In the genomic region with DNA sequence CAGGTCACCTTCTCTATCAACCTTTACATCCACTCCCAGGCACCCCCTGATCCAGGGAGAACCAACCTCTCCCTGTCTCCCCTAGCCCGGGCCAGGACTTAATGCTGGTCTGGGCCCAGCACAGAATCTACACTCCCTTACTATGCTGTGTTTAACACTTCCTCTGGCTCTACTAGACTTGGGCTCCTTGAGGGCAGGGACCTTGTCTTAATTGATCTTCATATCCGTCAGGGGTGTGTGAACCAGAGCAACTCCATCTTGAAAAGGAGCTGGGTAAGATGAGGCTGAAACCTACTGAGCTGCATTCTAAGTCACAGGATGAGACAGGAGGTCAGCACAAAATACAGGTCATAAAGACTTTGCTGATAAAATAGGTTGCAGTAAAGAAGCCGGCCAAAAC, we compare ENCODE assay signal across 20 cellular contexts.
A peak's percentile ranks its signal among the peaks of the same experiment; 100 is the strongest.
DNase-seq lines count a peak whose midpoint lies in the region; ATAC-seq and TF ChIP-seq lines count a peak whose summit lies in the region.
"Had no signal": no experiment of that assay in that cellular context is flagged by ENCODE, and none has a peak within 500 bp of the region (broad histone marks: within the 10 kb centered on the region; RNA-seq: fewer than 3 reads in every experiment).

No MANE protein-coding gene starts in this region.

- H3K27me3 Mint-ChIP-seq in activated naive CD8-positive, alpha-beta T cell treated with anti-CD3 and anti-CD28 coated beads, Interleukin-2, amount 10 ng/mL, durations not matched to agents 7 days and 5 days: no peaks in the 10 kb centered on the region
- no peaks in the 10 kb centered on the region for H3K27me3 Mint-ChIP-seq in activated naive CD8-positive, alpha-beta T cell treated with anti-CD3 and anti-CD28 coated beads for 36 hours
- H3K27me3 Mint-ChIP-seq in WTC11 (ENCODE audit: low read depth): no peaks in the 10 kb centered on the region
- H3K27me3 Mint-ChIP-seq in glutamatergic neuron (ENCODE audit: unreplicated experiment): peaks cover 43% of the 10 kb centered on the region
- H3K27me3 Mint-ChIP-seq in stimulated activated naive B cell treated with anti-CD40 and anti-IgM and Interleukin-4, amounts not matched to agents 10 μg/mL and 1 μg/mL and 100 μg/mL, for 72 hours: no peaks in the 10 kb centered on the region
- H3K27me3 Mint-ChIP-seq: CD4-positive, alpha-beta T cell had no signal

- CTCF ChIA-PET in WTC11 (lab: Charles Lee): no interaction called here

- no peak for DNase-seq in activated naive CD8-positive, alpha-beta T cell treated with anti-CD3 and anti-CD28 coated beads, Interleukin-2, amount 10 ng/mL, durations not matched to agents 7 days and 5 days
- no peak for DNase-seq in activated naive CD8-positive, alpha-beta T cell treated with anti-CD3 and anti-CD28 coated beads for 36 hours
- DNase-seq in WTC11 (ENCODE audit: low spot score) (no peak), glutamatergic neuron (no peak), superior temporal gyrus (ENCODE audit: extremely low spot score) (no peak), ureter (ENCODE audit: low spot score) (no peak)
- no peak for DNase-seq in stimulated activated naive B cell treated with anti-CD40 and anti-IgM and Interleukin-4, amounts not matched to agents 10 μg/mL and 1 μg/mL and 100 μg/mL, for 72 hours
- DNase-seq: CD4-positive, alpha-beta T cell; DMS153; EL; HFFc6; KBM-7; NCI-H1105; NCI-H2081 treated with DMSO at 0.1 percent for 48 hours; NCI-H510A; NCI-H748 treated with DMSO at 0.1 percent for 48 hours; NK-92 treated with Interleukin-12 subunit alpha and Interleukin-12 subunit beta, amount 100 ng/mL, for 24 hours; Peyer's patch had no signal

- TF ChIP-seq CTCF in WTC11 (IDR thresholded peaks at IDR 0.05): no peak
- TF ChIP-seq CTCF in glutamatergic neuron (IDR thresholded peaks at IDR 0.05; ENCODE audit: partially characterized antibody, unreplicated experiment): no peak

- peaks cover 13% of the 10 kb centered on the region for H3K36me3 Mint-ChIP-seq in activated naive CD8-positive, alpha-beta T cell treated with anti-CD3 and anti-CD28 coated beads, Interleukin-2, amount 10 ng/mL, durations not matched to agents 7 days and 5 days
- peaks cover 8% of the 10 kb centered on the region for H3K36me3 Mint-ChIP-seq in activated naive CD8-positive, alpha-beta T cell treated with anti-CD3 and anti-CD28 coated beads for 36 hours
- H3K36me3 Mint-ChIP-seq in WTC11 (no peaks in the 10 kb centered on the region), glutamatergic neuron (ENCODE audit: unreplicated experiment) (no peaks in the 10 kb centered on the region)
- peaks cover 0 to 4% of the 10 kb centered on the region in 2 donors for H3K36me3 Mint-ChIP-seq in stimulated activated naive B cell treated with anti-CD40 and anti-IgM and Interleukin-4, amounts not matched to agents 10 μg/mL and 1 μg/mL and 100 μg/mL, for 72 hours

- H3K27ac Mint-ChIP-seq in activated naive CD8-positive, alpha-beta T cell treated with anti-CD3 and anti-CD28 coated beads, Interleukin-2, amount 10 ng/mL, durations not matched to agents 7 days and 5 days: peak overlapping the region; percentile 7
- H3K27ac Mint-ChIP-seq in activated naive CD8-positive, alpha-beta T cell treated with anti-CD3 and anti-CD28 coated beads for 36 hours: no peak overlapping the region
- H3K27ac Mint-ChIP-seq in WTC11: peak overlapping the region; percentile 37
- H3K27ac Mint-ChIP-seq in glutamatergic neuron (ENCODE audit: unreplicated experiment): peak overlapping the region; percentile 91
- peak overlapping the region; percentile 15 for H3K27ac Mint-ChIP-seq in stimulated activated naive B cell treated with anti-CD40 and anti-IgM and Interleukin-4, amounts not matched to agents 10 μg/mL and 1 μg/mL and 100 μg/mL, for 72 hours
- H3K27ac Mint-ChIP-seq: CD4-positive, alpha-beta T cell; HFFc6 had no signal

- no peaks in the 10 kb centered on the region for H3K9me3 Mint-ChIP-seq in activated naive CD8-positive, alpha-beta T cell treated with anti-CD3 and anti-CD28 coated beads, Interleukin-2, amount 10 ng/mL, durations not matched to agents 7 days and 5 days
- H3K9me3 Mint-ChIP-seq in activated naive CD8-positive, alpha-beta T cell treated with anti-CD3 and anti-CD28 coated beads for 36 hours: no peaks in the 10 kb centered on the region
- H3K9me3 Mint-ChIP-seq in WTC11 (no peaks in the 10 kb centered on the region), glutamatergic neuron (ENCODE audit: unreplicated experiment) (peaks cover 62% of the 10 kb centered on the region)
- H3K9me3 Mint-ChIP-seq in stimulated activated naive B cell treated with anti-CD40 and anti-IgM and Interleukin-4, amounts not matched to agents 10 μg/mL and 1 μg/mL and 100 μg/mL, for 72 hours: no peaks in the 10 kb centered on the region
- H3K9me3 Mint-ChIP-seq: CD4-positive, alpha-beta T cell; HFFc6 had no signal

- ATAC-seq in activated naive CD8-positive, alpha-beta T cell treated with anti-CD3 and anti-CD28 coated beads, Interleukin-2, amount 10 ng/mL, durations not matched to agents 7 days and 5 days (ENCODE audit: low read depth): no peak
- ATAC-seq in WTC11: no peak
- no peak for ATAC-seq in stimulated activated naive B cell treated with anti-CD40 and anti-IgM and Interleukin-4, amounts not matched to agents 10 μg/mL and 1 μg/mL and 100 μg/mL, for 72 hours (replicated peaks)
- ATAC-seq: A549, GM12878 had no signal

- no peak overlapping the region for H3K4me3 Mint-ChIP-seq in activated naive CD8-positive, alpha-beta T cell treated with anti-CD3 and anti-CD28 coated beads, Interleukin-2, amount 10 ng/mL, durations not matched to agents 7 days and 5 days
- H3K4me3 Mint-ChIP-seq in activated naive CD8-positive, alpha-beta T cell treated with anti-CD3 and anti-CD28 coated beads for 36 hours: no peak overlapping the region
- no peak overlapping the region for H3K4me3 Mint-ChIP-seq in WTC11
- peak overlapping the region; percentile 64 for H3K4me3 Mint-ChIP-seq in glutamatergic neuron (ENCODE audit: unreplicated experiment)
- no peak overlapping the region for H3K4me3 Mint-ChIP-seq in stimulated activated naive B cell treated with anti-CD40 and anti-IgM and Interleukin-4, amounts not matched to agents 10 μg/mL and 1 μg/mL and 100 μg/mL, for 72 hours
- H3K4me3 Mint-ChIP-seq: CD4-positive, alpha-beta T cell; HFFc6 had no signal

- H3K4me1 Mint-ChIP-seq in activated naive CD8-positive, alpha-beta T cell treated with anti-CD3 and anti-CD28 coated beads, Interleukin-2, amount 10 ng/mL, durations not matched to agents 7 days and 5 days: peaks cover 55% of the 10 kb centered on the region
- H3K4me1 Mint-ChIP-seq in activated naive CD8-positive, alpha-beta T cell treated with anti-CD3 and anti-CD28 coated beads for 36 hours: peaks cover 61% of the 10 kb centered on the region
- H3K4me1 Mint-ChIP-seq in WTC11 (peaks cover 92% of the 10 kb centered on the region), glutamatergic neuron (ENCODE audit: low read depth, unreplicated experiment) (peaks cover 89% of the 10 kb centered on the region)
- H3K4me1 Mint-ChIP-seq in stimulated activated naive B cell treated with anti-CD40 and anti-IgM and Interleukin-4, amounts not matched to agents 10 μg/mL and 1 μg/mL and 100 μg/mL, for 72 hours: peaks cover 0 to 10% of the 10 kb centered on the region in 2 donors

- POLR2A ChIA-PET in activated naive CD8-positive, alpha-beta T cell treated with anti-CD3 and anti-CD28 coated beads, Interleukin-2, amount 10 ng/mL, durations not matched to agents 7 days and 5 days (lab: Charles Lee): no interaction called here
- POLR2A ChIA-PET in WTC11 (lab: Charles Lee): interaction anchor here (0.8 kb wide), 1 partner anchor 100 kb away, joined by 3 read pairs; no protein-coding TSS in a partner anchor

TF ChIP-seq in WTC11, 78 proteins besides CTCF, POLR2A, EP300 and RAD21 (continues in another document):
- no peak for TF ChIP-seq FOXP1 (CRISPR knock-in tag; IDR thresholded peaks at IDR 0.05; ENCODE audit: borderline replicate concordance)
- no peak for TF ChIP-seq ZNF396 (CRISPR knock-in tag; IDR thresholded peaks at IDR 0.05; ENCODE audit: borderline replicate concordance)
- TF ChIP-seq, protein P1, sequence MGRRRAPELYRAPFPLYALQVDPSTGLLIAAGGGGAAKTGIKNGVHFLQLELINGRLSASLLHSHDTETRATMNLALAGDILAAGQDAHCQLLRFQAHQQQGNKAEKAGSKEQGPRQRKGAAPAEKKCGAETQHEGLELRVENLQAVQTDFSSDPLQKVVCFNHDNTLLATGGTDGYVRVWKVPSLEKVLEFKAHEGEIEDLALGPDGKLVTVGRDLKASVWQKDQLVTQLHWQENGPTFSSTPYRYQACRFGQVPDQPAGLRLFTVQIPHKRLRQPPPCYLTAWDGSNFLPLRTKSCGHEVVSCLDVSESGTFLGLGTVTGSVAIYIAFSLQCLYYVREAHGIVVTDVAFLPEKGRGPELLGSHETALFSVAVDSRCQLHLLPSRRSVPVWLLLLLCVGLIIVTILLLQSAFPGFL (CRISPR knock-in tag; IDR thresholded peaks at IDR 0.05; ENCODE audit: borderline replicate concordance): no peak
- no peak for TF ChIP-seq JAZF1 (CRISPR knock-in tag; IDR thresholded peaks at IDR 0.05)
- TF ChIP-seq SP1 (CRISPR knock-in tag; conservative IDR thresholded peaks at IDR 0.05): no peak
- no peak for TF ChIP-seq SMAD4 (CRISPR knock-in tag; IDR thresholded peaks at IDR 0.05)
- TF ChIP-seq MYBL2 (CRISPR knock-in tag; IDR thresholded peaks at IDR 0.05): no peak
- no peak for TF ChIP-seq ZBTB43 (CRISPR knock-in tag; IDR thresholded peaks at IDR 0.05)
- TF ChIP-seq TP53 (CRISPR knock-in tag; IDR thresholded peaks at IDR 0.05): no peak
- no peak for TF ChIP-seq NR2C2 (CRISPR knock-in tag; IDR thresholded peaks at IDR 0.05)
